In the genomic region with DNA sequence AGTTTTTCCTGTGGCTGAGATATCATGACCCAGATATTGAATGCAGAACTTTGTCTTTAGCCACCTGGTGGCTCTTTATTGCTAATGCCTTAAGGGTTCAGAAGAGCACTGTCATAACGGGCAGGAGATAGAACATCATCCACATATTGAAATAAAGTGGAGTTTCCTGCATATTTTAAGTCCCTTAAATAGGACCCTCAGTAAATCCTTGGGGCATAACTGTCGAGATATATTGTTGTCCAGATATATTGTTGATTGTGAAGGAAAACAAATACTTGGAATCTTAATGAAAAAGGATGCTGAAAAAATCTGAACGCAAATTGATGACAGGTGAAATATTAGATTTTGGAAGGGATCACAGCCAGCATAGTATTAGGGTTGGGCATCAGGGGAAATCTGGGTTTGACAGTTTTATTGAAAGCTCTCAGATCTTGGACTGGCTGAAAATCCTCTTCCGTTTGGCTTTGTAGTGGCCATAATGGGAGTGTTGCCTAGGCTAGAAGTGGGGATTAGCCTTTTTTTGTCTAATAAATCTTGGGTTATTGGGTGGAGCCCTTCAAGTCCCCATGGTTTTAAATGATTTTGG, we compare ENCODE assay signal across 9 cellular contexts. TPM values are rescaled to one million over a fixed set of nuclear protein-coding genes. Genes with fewer than 3 reads are reported as not detected.
DNase-seq lines count a peak whose midpoint lies in the region; ATAC-seq and TF ChIP-seq lines count a peak whose summit lies in the region.
"Had no signal": no experiment of that assay in that cellular context is flagged by ENCODE, and none has a peak within 500 bp of the region (broad histone marks: within the 10 kb centered on the region; RNA-seq: fewer than 3 reads in every experiment).

No MANE protein-coding gene starts in this region.

- H3K9ac ChIP-seq in SU-DHL-6 (ENCODE audit: low read length): peak overlapping the region; percentile 70

- peak; percentile 92 for ATAC-seq in GM19035 (IDR thresholded peaks at IDR 0.05; ENCODE audit: unreplicated experiment)
- ATAC-seq in HG03342 (IDR thresholded peaks at IDR 0.05; ENCODE audit: unreplicated experiment): peak; percentile 87

- H4K20me1 ChIP-seq in SU-DHL-6 (ENCODE audit: low read depth, low read length): no peaks in the 10 kb centered on the region
- H4K20me1 ChIP-seq in hepatocyte (ENCODE audit: insufficient read depth, poor library complexity, severe bottlenecking): no peaks in the 10 kb centered on the region

- peaks cover 27% of the 10 kb centered on the region for H3F3A ChIP-seq in SU-DHL-6 (ENCODE audit: insufficient read depth)

- no peaks in the 10 kb centered on the region for H3K4me1 ChIP-seq in hepatocyte (ENCODE audit: insufficient read depth)

- H3K4me2 ChIP-seq in SU-DHL-6 (ENCODE audit: low read depth, low read length, poor library complexity, severe bottlenecking) (peak overlapping the region; percentile 76), hepatocyte (no peak overlapping the region)

- H3K9me2 ChIP-seq in SU-DHL-6 (replicated peaks; ENCODE audit: insufficient read depth, low read length) (no peaks in the 10 kb centered on the region), hepatocyte (replicated peaks; ENCODE audit: insufficient read depth) (no peaks in the 10 kb centered on the region)

- peaks cover 41% of the 10 kb centered on the region for H3K79me2 ChIP-seq in SU-DHL-6 (ENCODE audit: insufficient read depth, low read length)
- H3K79me2 ChIP-seq in hepatocyte: no peaks in the 10 kb centered on the region

- WGBS in hepatocyte (ENCODE audit: low lambda C conversion rate, missing lambda C conversion rate): 28% methylated on average over 4 of the region's 4 CpGs

- no peaks in the 10 kb centered on the region for H3K27me3 ChIP-seq in SU-DHL-6 (ENCODE audit: low read length)
- H3K27me3 ChIP-seq in hepatocyte: peaks cover 90% of the 10 kb centered on the region

- H3K9me3 ChIP-seq in SU-DHL-6 (ENCODE audit: insufficient read depth, low read length) (no peaks in the 10 kb centered on the region), hepatocyte (ENCODE audit: low read depth) (no peaks in the 10 kb centered on the region)

- DNase-seq in COLO829 (ENCODE audit: low spot score): peak; percentile 34
- peak; percentile 27 for DNase-seq in hepatocyte (ENCODE audit: low spot score)
- DNase-seq in posterior cingulate gyrus: no peak
- DNase-seq in cortex of kidney (lab: John Stamatoyannopoulos, UW): no peak
- DNase-seq in activated T-cell treated with anti-CD3 and anti-CD28 coated beads for 4 hours: no peak

- H3K36me3 ChIP-seq in SU-DHL-6 (ENCODE audit: low read length) (no peaks in the 10 kb centered on the region), hepatocyte (replicated peaks; ENCODE audit: insufficient read depth, low read depth) (no peaks in the 10 kb centered on the region)

- no peak overlapping the region for H2AFZ ChIP-seq in SU-DHL-6 (ENCODE audit: low read depth, low read length, severe bottlenecking)
- H2AFZ ChIP-seq in hepatocyte: no peak overlapping the region

- TF ChIP-seq CTCF in SU-DHL-6 (IDR thresholded peaks at IDR 0.05; ENCODE audit: insufficient read depth, low read length, poor library complexity, severe bottlenecking): peak; percentile 57
- TF ChIP-seq CTCF in hepatocyte (IDR thresholded peaks at IDR 0.05; ENCODE audit: poor library complexity): peak; percentile 41

- peak overlapping the region; percentile 92 for H3K27ac ChIP-seq in SU-DHL-6 (ENCODE audit: low read depth, low read length)
- no peak overlapping the region for H3K27ac ChIP-seq in hepatocyte
- H3K27ac ChIP-seq: SK-N-MC had no signal

- peak overlapping the region; percentile 50 for H3K4me3 ChIP-seq in SU-DHL-6 (ENCODE audit: insufficient read depth, low read length, poor library complexity, severe bottlenecking)
- H3K4me3 ChIP-seq in hepatocyte: no peak overlapping the region

- intact Hi-C loops in posterior cingulate gyrus (cut with DNase I): no loop called here

RNA-seq across cellular contexts. Expression of a gene that starts 13.9 kb away (rescaled TPM):
- 10.8 and 14.0 TPM in 2 replicates for total RNA-seq in hepatocyte
- 2.3 and 3.4 TPM in 2 replicates for polyA plus RNA-seq in hepatocyte

Comparison
In these comparisons a context has a peak if more than half of its experiments do, and no peak if none do; other contexts are left out.
1. DNase-seq: peak in COLO829 (single experiment) and hepatocyte (single experiment); none in posterior cingulate gyrus (0 of 10), cortex of kidney (single experiment) and activated T-cell treated with anti-CD3 and anti-CD28 coated beads for 4 hours (single experiment).